In genomic region chr9:123929870-123930831, GRCh38 we compare ENCODE assay signal across 8 cellular contexts. TPM values are rescaled to one million over a fixed set of nuclear protein-coding genes. Genes with fewer than 3 reads are reported as not detected.
DNase-seq lines count a peak whose midpoint lies in the region; ATAC-seq lines count a peak whose summit lies in the region.

Gene DENND1A (minus strand): TSS chr9:123930126. CDS start chr9:123929905, 221 bp downstream.

- H3K27ac Mint-ChIP-seq in activated T-helper 17 cell treated with anti-CD3 and anti-CD28 coated beads, Interleukin-2, amount 50 U/mL, for 72 hours = peak within 1 kb of the TSS; percentile 96
- H3K27ac Mint-ChIP-seq in natural killer cell treated with Interleukin-12 subunit alpha and Interleukin-12 subunit beta and Interleukin-15 and Interleukin-18, amount 100 ng/mL, for 72 hours = peak within 1 kb of the TSS; percentile 78 to 96

- peak; percentile 74 for ATAC-seq in GM21723 (IDR thresholded peaks at IDR 0.05; ENCODE audit: unreplicated experiment)
- ATAC-seq in activated T-helper 17 cell treated with anti-CD3 and anti-CD28 coated beads, Interleukin-2, amount 50 U/mL, for 72 hours (replicated peaks) = peak; percentile 83
- peak; percentile 95 to 97 for ATAC-seq in natural killer cell treated with Interleukin-12 subunit alpha and Interleukin-12 subunit beta and Interleukin-15 and Interleukin-18, amount 100 ng/mL, for 72 hours

- peak within 1 kb of the TSS; percentile 92 for H3K4me3 Mint-ChIP-seq in activated T-helper 17 cell treated with anti-CD3 and anti-CD28 coated beads, Interleukin-2, amount 50 U/mL, for 72 hours
- H3K4me3 Mint-ChIP-seq in natural killer cell treated with Interleukin-12 subunit alpha and Interleukin-12 subunit beta and Interleukin-15 and Interleukin-18, amount 100 ng/mL, for 72 hours = peak within 1 kb of the TSS; percentile 91

- peaks cover 6% of the 10 kb centered on the region for H3K9me3 Mint-ChIP-seq in activated T-helper 17 cell treated with anti-CD3 and anti-CD28 coated beads, Interleukin-2, amount 50 U/mL, for 72 hours
- peaks cover 5% of the 10 kb centered on the region for H3K9me3 Mint-ChIP-seq in natural killer cell treated with Interleukin-12 subunit alpha and Interleukin-12 subunit beta and Interleukin-15 and Interleukin-18, amount 100 ng/mL, for 72 hours

- H3K27me3 Mint-ChIP-seq in activated T-helper 17 cell treated with anti-CD3 and anti-CD28 coated beads, Interleukin-2, amount 50 U/mL, for 72 hours = peaks cover 5% of the 10 kb centered on the region
- peaks cover 19 to 27% of the 10 kb centered on the region in 2 donors for H3K27me3 Mint-ChIP-seq in natural killer cell treated with Interleukin-12 subunit alpha and Interleukin-12 subunit beta and Interleukin-15 and Interleukin-18, amount 100 ng/mL, for 72 hours

- peaks cover 35% of the 10 kb centered on the region for H3K4me1 Mint-ChIP-seq in activated T-helper 17 cell treated with anti-CD3 and anti-CD28 coated beads, Interleukin-2, amount 50 U/mL, for 72 hours
- peaks cover 33 to 34% of the 10 kb centered on the region in 2 donors for H3K4me1 Mint-ChIP-seq in natural killer cell treated with Interleukin-12 subunit alpha and Interleukin-12 subunit beta and Interleukin-15 and Interleukin-18, amount 100 ng/mL, for 72 hours (ENCODE audit: low read depth in 2 of 2)

- DNase-seq in DMS53 (lab: John Stamatoyannopoulos, UW) (peak; percentile 97), KG1 (lab: John Stamatoyannopoulos, UW) (peak; percentile 81), RPMI7951 (ENCODE audit: low read depth) (peak; percentile 83), fibroblast of peridontal ligament (ENCODE audit: extremely low read depth) (peak; percentile 70)
- peak; percentile 93 for DNase-seq in natural killer cell treated with Interleukin-12 subunit alpha and Interleukin-12 subunit beta and Interleukin-15 and Interleukin-18, amount 100 ng/mL, for 72 hours (ENCODE audit: low spot score)
- DNase-seq in stimulated activated naive CD4-positive, alpha-beta T cell treated with Interleukin-2 at 50 U/mL for 16 hours (lab: John Stamatoyannopoulos, UW) = peak; percentile 85

- H3K36me3 Mint-ChIP-seq in activated T-helper 17 cell treated with anti-CD3 and anti-CD28 coated beads, Interleukin-2, amount 50 U/mL, for 72 hours (ENCODE audit: low read depth) = peaks cover 20% of the 10 kb centered on the region
- no peaks in the 10 kb centered on the region for H3K36me3 Mint-ChIP-seq in natural killer cell treated with Interleukin-12 subunit alpha and Interleukin-12 subunit beta and Interleukin-15 and Interleukin-18, amount 100 ng/mL, for 72 hours

RNA-seq across cellular contexts. Expression of gene DENND1A, which starts in this region (rescaled TPM):
- 14.4 and 24.0 TPM in 2 replicates for total RNA-seq in RPMI7951 (2014; rRNA removed; shearing (Covaris generic))
- 10 to 100 TPM; 19.3 to 22.8 TPM for total RNA-seq in activated T-helper 17 cell treated with anti-CD3 and anti-CD28 coated beads, Interleukin-2, amount 50 U/mL, for 72 hours
- 10 to 100 TPM; 24.6 to 28.8 TPM for total RNA-seq in natural killer cell treated with Interleukin-12 subunit alpha and Interleukin-12 subunit beta and Interleukin-15 and Interleukin-18, amount 100 ng/mL, for 72 hours

Comparison
In these comparisons a context has a peak if more than half of its experiments do, and no peak if none do; other contexts are left out.
1. Peak in every context shown above with its lines: DNase-seq and ATAC-seq.